ENCODE assay signal across 1 cellular context in genomic region chr17:73589096-73589980, GRCh38.
TF ChIP-seq lines count a peak whose summit lies in the region.

No MANE protein-coding gene starts in this region.

TF ChIP-seq in IMR-90, 13 proteins besides CTCF, POLR2A, EP300 and RAD21:
- no peak for TF ChIP-seq FOS (IDR thresholded peaks at IDR 0.05; ENCODE audit: low read depth, low read length)
- TF ChIP-seq MAFK (IDR thresholded peaks at IDR 0.05; ENCODE audit: low read depth, low read length) = no peak
- TF ChIP-seq CEBPB (IDR thresholded peaks at IDR 0.05; ENCODE audit: low read depth, low read length) = no peak
- TF ChIP-seq NFE2L2 (IDR thresholded peaks at IDR 0.05; ENCODE audit: low read depth, low read length) = no peak
- TF ChIP-seq, protein P1, sequence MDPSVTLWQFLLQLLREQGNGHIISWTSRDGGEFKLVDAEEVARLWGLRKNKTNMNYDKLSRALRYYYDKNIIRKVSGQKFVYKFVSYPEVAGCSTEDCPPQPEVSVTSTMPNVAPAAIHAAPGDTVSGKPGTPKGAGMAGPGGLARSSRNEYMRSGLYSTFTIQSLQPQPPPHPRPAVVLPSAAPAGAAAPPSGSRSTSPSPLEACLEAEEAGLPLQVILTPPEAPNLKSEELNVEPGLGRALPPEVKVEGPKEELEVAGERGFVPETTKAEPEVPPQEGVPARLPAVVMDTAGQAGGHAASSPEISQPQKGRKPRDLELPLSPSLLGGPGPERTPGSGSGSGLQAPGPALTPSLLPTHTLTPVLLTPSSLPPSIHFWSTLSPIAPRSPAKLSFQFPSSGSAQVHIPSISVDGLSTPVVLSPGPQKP (IDR thresholded peaks at IDR 0.05; ENCODE audit: borderline replicate concordance, low read depth, low read length) = no peak
- TF ChIP-seq RCOR1 (IDR thresholded peaks at IDR 0.05; ENCODE audit: insufficient replicate concordance, low read length) = no peak
- TF ChIP-seq USF2 (IDR thresholded peaks at IDR 0.05; ENCODE audit: low read depth, low read length) = no peak
- TF ChIP-seq BHLHE40 (IDR thresholded peaks at IDR 0.05; ENCODE audit: low read depth, low read length) = no peak
